8 cellular contexts compared by ENCODE assay signal in the genomic region with DNA sequence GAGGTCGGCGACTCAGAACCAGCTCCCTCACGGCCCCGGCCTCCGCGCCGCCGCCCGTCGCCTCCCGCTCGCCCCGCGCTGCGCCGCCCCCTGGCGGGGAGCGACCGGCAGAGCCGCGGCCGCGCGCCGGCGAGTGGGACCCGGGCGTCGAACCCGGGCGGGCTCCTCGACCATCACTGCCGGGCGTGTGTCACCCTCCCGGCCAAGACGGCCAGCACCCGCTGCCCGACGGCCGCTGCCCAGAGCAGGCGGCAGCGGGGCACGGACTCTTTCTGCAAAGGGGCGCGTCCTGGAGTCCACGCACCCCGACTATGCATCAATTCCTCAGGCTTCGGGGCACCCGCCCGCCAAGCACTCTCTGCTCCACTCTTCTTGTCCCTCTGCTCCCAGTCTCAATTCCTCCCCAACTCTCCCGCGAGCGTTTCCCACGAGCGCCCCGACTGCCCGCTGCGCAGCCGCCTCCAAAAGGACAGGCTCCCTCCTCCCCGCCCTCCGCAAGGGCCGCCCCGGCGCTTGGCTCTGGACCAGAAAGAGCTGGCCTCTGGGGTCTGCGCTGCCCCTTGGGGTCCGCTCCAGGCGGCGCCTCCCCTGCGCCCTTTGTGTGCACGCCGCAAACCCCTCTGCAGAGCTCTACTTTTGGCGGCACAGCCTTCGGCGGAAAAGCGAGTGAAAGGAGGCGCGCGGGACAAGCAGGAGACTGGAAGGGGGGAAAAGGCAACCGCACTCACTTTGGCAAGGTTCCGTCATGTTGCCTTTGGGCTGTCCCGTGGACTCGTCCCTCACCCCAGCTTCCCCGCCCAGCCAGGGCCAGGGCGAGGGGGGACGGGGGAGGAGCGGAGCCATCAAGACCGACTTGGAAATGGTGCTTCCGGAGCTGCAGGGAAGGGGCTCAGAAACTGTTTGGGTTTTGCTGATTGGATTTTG. TPM values are rescaled to one million over a fixed set of nuclear protein-coding genes. Genes with fewer than 3 reads are reported as not detected.
DNase-seq lines count a peak whose midpoint lies in the region; ATAC-seq and TF ChIP-seq lines count a peak whose summit lies in the region.

No MANE protein-coding gene starts in this region.

- no peaks in the 10 kb centered on the region for H3K9me3 Mint-ChIP-seq in endothelial cell (ENCODE audit: unreplicated experiment)

- peak overlapping the region; percentile 96 for H3K4me3 Mint-ChIP-seq in endothelial cell (ENCODE audit: unreplicated experiment)

- H3K27me3 Mint-ChIP-seq in endothelial cell (ENCODE audit: unreplicated experiment): no peaks in the 10 kb centered on the region

- peaks cover 7% of the 10 kb centered on the region for H3K4me1 Mint-ChIP-seq in endothelial cell (ENCODE audit: unreplicated experiment)

- H3K36me3 Mint-ChIP-seq in endothelial cell (ENCODE audit: low read depth, unreplicated experiment): no peaks in the 10 kb centered on the region

- peak overlapping the region; percentile 38 for H3K27ac Mint-ChIP-seq in endothelial cell (ENCODE audit: unreplicated experiment)

- DNase-seq in SIG-M5 treated with dmso at 0.1 percent for 504 hours (lab: John Stamatoyannopoulos, UW; ENCODE audit: unreplicated experiment) (peak; percentile 11), SIG-M5 (lab: John Stamatoyannopoulos, UW) (no peak), NCI-H2196 (lab: John Stamatoyannopoulos, UW; ENCODE audit: unreplicated experiment) (peak; percentile 65), endothelial cell (ENCODE audit: low spot score) (peak; percentile 81), mesenteric fat pad (ENCODE audit: low spot score) (peak; percentile 90)
- DNase-seq in activated CD8-positive, alpha-beta memory T cell treated with anti-CD3 and anti-CD28 coated beads, Interleukin-2, amount 50 U/mL, for 4 hours: peak; percentile 61
- DNase-seq in stimulated activated CD8-positive, alpha-beta memory T cell treated with anti-CD3 and anti-CD28 coated beads, Interleukin-4, amount 100 ng/mL, for 1 hour (ENCODE audit: low read depth in 2 of 2, low spot score in 1 of 2): peak; percentile 8 to 22

- peak; percentile 58 for TF ChIP-seq CTCF in endothelial cell (IDR thresholded peaks at IDR 0.05; ENCODE audit: unreplicated experiment)

- ATAC-seq in HG02852 (IDR thresholded peaks at IDR 0.05; ENCODE audit: unreplicated experiment): peak; percentile 55

RNA-seq across cellular contexts. Expression of a gene that starts 1.1 kb away (rescaled TPM):
- total RNA-seq in endothelial cell (ENCODE audit: unreplicated experiment) (3.4 TPM), mesenteric fat pad (8.3 TPM)
